In genomic region chr6:137342607-137343186, GRCh38 we compare ENCODE assay signal across 8 cellular contexts.
DNase-seq lines count a peak whose midpoint lies in the region; ATAC-seq and TF ChIP-seq lines count a peak whose summit lies in the region.

No MANE protein-coding gene starts in this region.

- TF ChIP-seq CTCF in left lung (IDR thresholded peaks at IDR 0.05) (no peak), upper lobe of left lung (IDR thresholded peaks at IDR 0.05) (no peak)

- DNase-seq in activated naive CD4-positive, alpha-beta T cell treated with anti-CD3 and anti-CD28 coated beads, Interleukin-2, amount 50 U/mL, for 16 hours: no peak
- no peak for DNase-seq in activated T-helper 1 cell treated with anti-CD3 and anti-CD28 coated beads, Interleukin-12 subunit alpha, Interleukin-12 subunit beta, Interleukin-2, Interleukin-4 antibody, amounts not matched to agents 30 ng/mL and 10 ng/mL and 1 ng/mL, durations not matched to agents 14 hours and 24 hours and 36 hours (ENCODE audit: low spot score)
- DNase-seq in left lung (no peak), upper lobe of left lung (peak in 1 of 2 donors; percentile 9)
- no peak for DNase-seq in stimulated activated CD4-positive, alpha-beta T cell treated with anti-CD3 and anti-CD28 coated beads, Interleukin-12 subunit alpha, Interleukin-12 subunit beta, amount 100 ng/mL, for 4 hours

- H3K4me3 ChIP-seq in left lung (peak overlapping the region in 1 of 2 donors; percentile 17), upper lobe of left lung (peak overlapping the region in 3 of 4 donors; percentile 18 to 37 (median 28))

- H3K27ac ChIP-seq in left lung (no peak overlapping the region), upper lobe of left lung (no peak overlapping the region)

- peak overlapping the region; percentile 86 for H3K4me3 Mint-ChIP-seq in activated naive CD4-positive, alpha-beta T cell treated with anti-CD3 and anti-CD28 coated beads, Interleukin-2, amount 50 U/mL, for 24 hours
- H3K4me3 Mint-ChIP-seq in activated T-helper 1 cell treated with anti-CD3 and anti-CD28 coated beads, Interleukin-12 subunit alpha, Interleukin-12 subunit beta, Interleukin-2, Interleukin-4 antibody, amounts not matched to agents 30 ng/mL and 10 ng/mL and 1 ng/mL, durations not matched to agents 14 hours and 24 hours and 36 hours: peak overlapping the region; percentile 79

- H3K36me3 ChIP-seq in left lung: no peaks in the 10 kb centered on the region
- no peaks in the 10 kb centered on the region for H3K36me3 ChIP-seq in upper lobe of left lung

- ATAC-seq in left lung: peak; percentile 22
- ATAC-seq in upper lobe of left lung (ENCODE audit: low FRiP score in 2 of 2): peak in 1 of 2 donors; percentile 41
- ATAC-seq in GM19455 (IDR thresholded peaks at IDR 0.05; ENCODE audit: unreplicated experiment): no peak
- ATAC-seq in GM18511 (IDR thresholded peaks at IDR 0.05; ENCODE audit: unreplicated experiment): no peak

- no peaks in the 10 kb centered on the region for H3K9me3 Mint-ChIP-seq in activated naive CD4-positive, alpha-beta T cell treated with anti-CD3 and anti-CD28 coated beads, Interleukin-2, amount 50 U/mL, for 24 hours
- H3K9me3 Mint-ChIP-seq in activated T-helper 1 cell treated with anti-CD3 and anti-CD28 coated beads, Interleukin-12 subunit alpha, Interleukin-12 subunit beta, Interleukin-2, Interleukin-4 antibody, amounts not matched to agents 30 ng/mL and 10 ng/mL and 1 ng/mL, durations not matched to agents 14 hours and 24 hours and 36 hours: no peaks in the 10 kb centered on the region

- no peaks in the 10 kb centered on the region for H3K27me3 ChIP-seq in left lung
- no peaks in the 10 kb centered on the region for H3K27me3 ChIP-seq in upper lobe of left lung

- no peaks in the 10 kb centered on the region for H3K9me3 ChIP-seq in left lung
- H3K9me3 ChIP-seq in upper lobe of left lung: no peaks in the 10 kb centered on the region

- TF ChIP-seq POLR2A in upper lobe of left lung (IDR thresholded peaks at IDR 0.05): no peak

- no peaks in the 10 kb centered on the region for H3K27me3 Mint-ChIP-seq in activated naive CD4-positive, alpha-beta T cell treated with anti-CD3 and anti-CD28 coated beads, Interleukin-2, amount 50 U/mL, for 24 hours
- peaks cover 23% of the 10 kb centered on the region for H3K27me3 Mint-ChIP-seq in activated T-helper 1 cell treated with anti-CD3 and anti-CD28 coated beads, Interleukin-12 subunit alpha, Interleukin-12 subunit beta, Interleukin-2, Interleukin-4 antibody, amounts not matched to agents 30 ng/mL and 10 ng/mL and 1 ng/mL, durations not matched to agents 14 hours and 24 hours and 36 hours (ENCODE audit: insufficient read depth)

- H3K27ac Mint-ChIP-seq in activated naive CD4-positive, alpha-beta T cell treated with anti-CD3 and anti-CD28 coated beads, Interleukin-2, amount 50 U/mL, for 24 hours: no peak overlapping the region
- no peak overlapping the region for H3K27ac Mint-ChIP-seq in activated T-helper 1 cell treated with anti-CD3 and anti-CD28 coated beads, Interleukin-12 subunit alpha, Interleukin-12 subunit beta, Interleukin-2, Interleukin-4 antibody, amounts not matched to agents 30 ng/mL and 10 ng/mL and 1 ng/mL, durations not matched to agents 14 hours and 24 hours and 36 hours

- 35 to 38% methylated on average over 12 of the region's 12 CpGs for WGBS in upper lobe of left lung, 2 donors

- no peak for TF ChIP-seq EP300 in upper lobe of left lung (IDR thresholded peaks at IDR 0.05)

- H3K4me1 ChIP-seq in left lung (peaks cover 0 to 7% of the 10 kb centered on the region in 2 donors), upper lobe of left lung (peaks cover 9 to 16% (median 11%) of the 10 kb centered on the region in 4 donors)

- peaks cover 19% of the 10 kb centered on the region for H3K4me1 Mint-ChIP-seq in activated naive CD4-positive, alpha-beta T cell treated with anti-CD3 and anti-CD28 coated beads, Interleukin-2, amount 50 U/mL, for 24 hours
- H3K4me1 Mint-ChIP-seq in activated T-helper 1 cell treated with anti-CD3 and anti-CD28 coated beads, Interleukin-12 subunit alpha, Interleukin-12 subunit beta, Interleukin-2, Interleukin-4 antibody, amounts not matched to agents 30 ng/mL and 10 ng/mL and 1 ng/mL, durations not matched to agents 14 hours and 24 hours and 36 hours (ENCODE audit: low read depth): peaks cover 23% of the 10 kb centered on the region

- H3K36me3 Mint-ChIP-seq in activated naive CD4-positive, alpha-beta T cell treated with anti-CD3 and anti-CD28 coated beads, Interleukin-2, amount 50 U/mL, for 24 hours: no peaks in the 10 kb centered on the region
- H3K36me3 Mint-ChIP-seq in activated T-helper 1 cell treated with anti-CD3 and anti-CD28 coated beads, Interleukin-12 subunit alpha, Interleukin-12 subunit beta, Interleukin-2, Interleukin-4 antibody, amounts not matched to agents 30 ng/mL and 10 ng/mL and 1 ng/mL, durations not matched to agents 14 hours and 24 hours and 36 hours (ENCODE audit: low read depth): no peaks in the 10 kb centered on the region

- intact Hi-C loops in activated T-helper 1 cell treated with anti-CD3 and anti-CD28 coated beads, Interleukin-12 subunit alpha, Interleukin-12 subunit beta, Interleukin-2, Interleukin-4 antibody, amounts not matched to agents 30 ng/mL and 10 ng/mL and 1 ng/mL, durations not matched to agents 14 hours and 24 hours and 36 hours (cut with micrococcal nuclease): loop anchor here (1.0 to 5.0 kb wide), 3 partner anchors 73 to 299 kb away; no protein-coding TSS in a partner anchor
- intact Hi-C loops in left lung (cut with DNase I): no loop called here
